14 cellular contexts compared by ENCODE assay signal in genomic region chr3:30641612-30642251, GRCh38. TPM values are rescaled to one million over a fixed set of nuclear protein-coding genes. Genes with fewer than 3 reads are reported as not detected.
DNase-seq lines count a peak whose midpoint lies in the region; ATAC-seq and TF ChIP-seq lines count a peak whose summit lies in the region.
"Had no signal": no experiment of that assay in that cellular context is flagged by ENCODE, and none has a peak within 500 bp of the region (broad histone marks: within the 10 kb centered on the region; RNA-seq: fewer than 3 reads in every experiment).

No MANE protein-coding gene starts in this region.

- CTCF ChIA-PET in activated CD8-positive, alpha-beta T cell treated with anti-CD3 and anti-CD28 coated beads for 36 hours (lab: Charles Lee): interaction anchor here (0.7 to 4.1 kb wide), 6 partner anchors 13 to 47 kb away, joined by 3 to 26 read pairs (median 4); partner anchors contain the start of gene TGFBR2
- CTCF ChIA-PET in MCF 10A (lab: Yijun Ruan, JAX): interaction anchor here (0.6 to 1.2 kb wide), 3 partner anchors 13 to 1725 kb away, joined by 3 to 6 read pairs (median 5); no protein-coding TSS in a partner anchor

- peak overlapping the region; percentile 62 for H3K27ac ChIP-seq in muscle layer of duodenum (ENCODE audit: low read length)
- H3K27ac ChIP-seq in aorta (ENCODE audit: low read depth in 1 of 2, low read length in 2 of 2): peak overlapping the region; percentile 56 to 67
- H3K27ac ChIP-seq: testis had no signal

- no peaks in the 10 kb centered on the region for H3K9me3 Mint-ChIP-seq in stimulated activated naive CD8-positive, alpha-beta T cell treated with anti-CD3 and anti-CD28 coated beads, Interleukin-15, Interleukin-2, amounts not matched to agents 100 ng/mL and 50 ng/mL, for 24 hours
- no peaks in the 10 kb centered on the region for H3K9me3 Mint-ChIP-seq in activated CD8-positive, alpha-beta T cell treated with anti-CD3 and anti-CD28 coated beads for 36 hours
- no peaks in the 10 kb centered on the region for H3K9me3 Mint-ChIP-seq in MCF 10A (ENCODE audit: unreplicated experiment)

- intact Hi-C loops in activated CD8-positive, alpha-beta T cell treated with anti-CD3 and anti-CD28 coated beads for 36 hours (cut with micrococcal nuclease): loop anchor here (2.0 to 5.0 kb wide), 3 partner anchors 13 to 34 kb away; partner anchors contain the start of gene TGFBR2
- intact Hi-C loops in aorta (cut with DNase I): no loop called here
- intact Hi-C loops in MCF 10A (cut with micrococcal nuclease): no loop called here

- 77 to 79% methylated on average over 6 of the region's 6 CpGs for WGBS in aorta, 2 donors

- H3K27me3 ChIP-seq in muscle layer of duodenum (ENCODE audit: low read depth, low read length) (no peaks in the 10 kb centered on the region), aorta (ENCODE audit: control insufficient read depth in 1 of 2, insufficient read depth in 2 of 2, low read length in 1 of 2) (no peaks in the 10 kb centered on the region)
- H3K27me3 ChIP-seq: testis had no signal

- H3K36me3 ChIP-seq in muscle layer of duodenum (ENCODE audit: control insufficient read depth in 1 of 2, insufficient read depth in 2 of 2, low read length in 2 of 2) (peaks cover 13 to 20% of the 10 kb centered on the region in 2 donors), aorta (ENCODE audit: control insufficient read depth in 1 of 2, insufficient read depth in 2 of 2, low read length in 1 of 2) (peaks cover 1 to 5% of the 10 kb centered on the region in 2 donors)

- peaks cover 47 to 74% of the 10 kb centered on the region in 2 donors for H3K4me1 ChIP-seq in muscle layer of duodenum (ENCODE audit: control insufficient read depth in 1 of 2, insufficient read depth in 2 of 2, low read length in 2 of 2)
- H3K4me1 ChIP-seq in aorta (ENCODE audit: control insufficient read depth in 1 of 2, insufficient read depth in 2 of 2, low read length in 2 of 2): peaks cover 16 to 18% of the 10 kb centered on the region in 2 donors
- H3K4me1 ChIP-seq: testis had no signal

- POLR2A ChIA-PET in activated CD8-positive, alpha-beta T cell treated with anti-CD3 and anti-CD28 coated beads for 36 hours (lab: Charles Lee): interaction anchor here (0.5 to 11.8 kb wide), 12 partner anchors 11 to 312 kb away, joined by 3 to 173 read pairs (median 6); no protein-coding TSS in a partner anchor
- POLR2A ChIA-PET in MCF 10A (lab: Yijun Ruan, JAX): interaction anchor here (0.6 to 2.2 kb wide), 5 partner anchors 9 to 1354 kb away, joined by 3 to 8 read pairs (median 6); partner anchors contain the start of gene TGFBR2

- no TSS peak for BruUV-seq in MCF 10A (replicated peaks; lab: Mats Ljungman, UMichigan)

- H3K36me3 Mint-ChIP-seq in stimulated activated naive CD8-positive, alpha-beta T cell treated with anti-CD3 and anti-CD28 coated beads, Interleukin-15, Interleukin-2, amounts not matched to agents 100 ng/mL and 50 ng/mL, for 24 hours (ENCODE audit: low read depth): peaks cover 61% of the 10 kb centered on the region
- peaks cover 54% of the 10 kb centered on the region for H3K36me3 Mint-ChIP-seq in activated CD8-positive, alpha-beta T cell treated with anti-CD3 and anti-CD28 coated beads for 36 hours (ENCODE audit: low read depth)
- peaks cover 85% of the 10 kb centered on the region for H3K36me3 Mint-ChIP-seq in MCF 10A (ENCODE audit: insufficient read depth, unreplicated experiment)

- no peak for TF ChIP-seq CTCF in activated CD8-positive, alpha-beta T cell treated with anti-CD3 and anti-CD28 coated beads for 36 hours (IDR thresholded peaks at IDR 0.05)
- TF ChIP-seq CTCF in MCF 10A (IDR thresholded peaks at IDR 0.05; ENCODE audit: unreplicated experiment): no peak

- H3K9me3 ChIP-seq in muscle layer of duodenum (ENCODE audit: control insufficient read depth in 1 of 2, low read length in 2 of 2): no peaks in the 10 kb centered on the region
- no peaks in the 10 kb centered on the region for H3K9me3 ChIP-seq in aorta (ENCODE audit: control insufficient read depth, low read length)
- H3K9me3 ChIP-seq: testis had no signal

- peak overlapping the region; percentile 98 for H3K27ac Mint-ChIP-seq in stimulated activated naive CD8-positive, alpha-beta T cell treated with anti-CD3 and anti-CD28 coated beads, Interleukin-15, Interleukin-2, amounts not matched to agents 100 ng/mL and 50 ng/mL, for 24 hours
- peak overlapping the region; percentile 98 for H3K27ac Mint-ChIP-seq in activated CD8-positive, alpha-beta T cell treated with anti-CD3 and anti-CD28 coated beads for 36 hours
- H3K27ac Mint-ChIP-seq in MCF 10A (ENCODE audit: low read depth, unreplicated experiment): no peak overlapping the region

- peak overlapping the region; percentile 51 for H3K4me3 Mint-ChIP-seq in stimulated activated naive CD8-positive, alpha-beta T cell treated with anti-CD3 and anti-CD28 coated beads, Interleukin-15, Interleukin-2, amounts not matched to agents 100 ng/mL and 50 ng/mL, for 24 hours
- peak overlapping the region; percentile 59 for H3K4me3 Mint-ChIP-seq in activated CD8-positive, alpha-beta T cell treated with anti-CD3 and anti-CD28 coated beads for 36 hours
- H3K4me3 Mint-ChIP-seq in MCF 10A (ENCODE audit: unreplicated experiment): no peak overlapping the region

- H3K27me3 Mint-ChIP-seq in stimulated activated naive CD8-positive, alpha-beta T cell treated with anti-CD3 and anti-CD28 coated beads, Interleukin-15, Interleukin-2, amounts not matched to agents 100 ng/mL and 50 ng/mL, for 24 hours: no peaks in the 10 kb centered on the region
- no peaks in the 10 kb centered on the region for H3K27me3 Mint-ChIP-seq in activated CD8-positive, alpha-beta T cell treated with anti-CD3 and anti-CD28 coated beads for 36 hours
- H3K27me3 Mint-ChIP-seq in MCF 10A (ENCODE audit: insufficient read depth, unreplicated experiment): no peaks in the 10 kb centered on the region

- no peak for DNase-seq in stimulated activated naive CD8-positive, alpha-beta T cell treated with anti-CD3 and anti-CD28 coated beads, Interleukin-15, Interleukin-2, amounts not matched to agents 100 U/mL and 50 U/mL, for 24 hours
- DNase-seq in activated CD8-positive, alpha-beta T cell treated with anti-CD3 and anti-CD28 coated beads for 36 hours: no peak
- DNase-seq in aorta (no peak), COLO668 (lab: John Stamatoyannopoulos, UW; ENCODE audit: unreplicated experiment) (no peak), MCF 10A (ENCODE audit: unreplicated experiment) (no peak)
- DNase-seq: cerebellar nuclear complex; NCI-H1105 treated with DMSO at 0.1 percent for 48 hours; NCI-H69; stimulated activated CD4-positive, alpha-beta T cell treated with anti-CD3 and anti-CD28 coated beads, Interleukin-4, amount 100 ng/mL, for 4 hours; SW 1271; testis had no signal

- H3K4me1 Mint-ChIP-seq in stimulated activated naive CD8-positive, alpha-beta T cell treated with anti-CD3 and anti-CD28 coated beads, Interleukin-15, Interleukin-2, amounts not matched to agents 100 ng/mL and 50 ng/mL, for 24 hours (ENCODE audit: low read depth): peaks cover 100% of the 10 kb centered on the region
- peaks cover 95% of the 10 kb centered on the region for H3K4me1 Mint-ChIP-seq in activated CD8-positive, alpha-beta T cell treated with anti-CD3 and anti-CD28 coated beads for 36 hours (ENCODE audit: low read depth)
- H3K4me1 Mint-ChIP-seq in MCF 10A (ENCODE audit: insufficient read depth, unreplicated experiment): peaks cover 42% of the 10 kb centered on the region

- H3K4me3 ChIP-seq in muscle layer of duodenum (ENCODE audit: low read depth in 1 of 2, low read length in 2 of 2) (no peak overlapping the region), aorta (ENCODE audit: low read length in 2 of 2) (no peak overlapping the region)
- H3K4me3 ChIP-seq: testis had no signal

- ATAC-seq in stimulated activated naive CD8-positive, alpha-beta T cell treated with anti-CD3 and anti-CD28 coated beads, Interleukin-15, Interleukin-2, amounts not matched to agents 100 U/mL and 50 U/mL, for 24 hours: no peak
- no peak for ATAC-seq in activated CD8-positive, alpha-beta T cell treated with anti-CD3 and anti-CD28 coated beads for 36 hours
- ATAC-seq in aorta (ENCODE audit: low FRiP score): no peak
- ATAC-seq in HG02840 (IDR thresholded peaks at IDR 0.05; ENCODE audit: low FRiP score, unreplicated experiment): no peak

RNA-seq across cellular contexts. Expression of gene TGFBR2, which starts 35.3 kb away (rescaled TPM):
- 10 to 100 TPM; 49.1 to 50.0 TPM for total RNA-seq in activated CD8-positive, alpha-beta T cell treated with anti-CD3 and anti-CD28 coated beads for 36 hours
- total RNA-seq in aorta (100 to 1,000 TPM; 279 to 303 TPM), MCF 10A (2022) (103 and 104 TPM in 2 replicates)
- polyA plus RNA-seq in aorta: 100 to 1,000 TPM in 1 of 2 donors, 10 to 100 TPM in 1; 57.3 to 153 TPM
